Comparison of ENCODE assay signal across 8 cellular contexts in the genomic region with DNA sequence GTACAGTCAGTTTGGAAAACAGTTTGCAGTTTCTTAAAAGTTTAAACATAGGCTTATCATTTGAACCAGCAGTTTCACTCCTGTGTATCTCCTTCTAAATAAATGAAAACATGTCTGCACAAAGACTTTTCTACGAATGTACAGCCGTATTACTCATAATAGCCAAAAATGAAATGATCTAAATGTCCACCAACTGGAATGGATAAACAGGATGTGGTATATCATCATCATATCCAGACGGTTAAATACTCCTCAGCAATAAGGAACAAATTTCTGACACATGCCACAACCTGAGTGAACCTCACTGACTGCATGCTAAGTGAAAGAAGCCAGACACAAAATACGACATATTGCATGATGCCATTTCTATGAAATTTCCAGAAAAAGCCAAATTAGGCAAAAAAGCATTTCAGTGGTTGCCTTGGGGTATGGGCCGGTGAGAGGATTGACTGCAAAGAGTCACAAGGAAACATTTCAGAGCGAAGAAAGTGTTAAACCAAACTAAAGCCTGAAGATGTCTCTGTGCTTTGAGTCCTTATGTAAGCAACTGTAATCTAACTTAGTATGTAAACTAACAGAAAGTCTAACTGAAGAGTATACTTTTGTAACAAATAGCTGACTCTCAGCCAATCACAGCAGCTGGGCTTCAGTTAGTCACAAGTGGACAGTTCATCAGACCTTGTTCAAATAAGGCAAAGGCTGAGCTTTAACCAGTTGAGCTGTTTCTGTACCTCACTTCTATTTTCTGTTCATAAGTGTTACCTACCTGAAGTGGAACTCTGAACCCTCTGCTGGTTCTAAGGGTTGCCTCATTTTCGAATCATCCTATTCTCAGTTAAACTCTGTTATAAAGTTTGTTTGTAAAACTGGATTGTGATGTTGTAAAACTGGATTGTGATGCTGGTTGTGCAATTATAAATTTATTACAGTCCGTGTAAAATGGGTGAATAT.
DNase-seq lines count a peak whose midpoint lies in the region; ATAC-seq and TF ChIP-seq lines count a peak whose summit lies in the region.

No MANE protein-coding gene starts in this region.

- POLR2A ChIA-PET in AG04450 (lab: Yijun Ruan, JAX), result interaction anchor here (0.7 to 1.8 kb wide), 6 partner anchors 18 to 63 kb away, joined by 3 to 15 read pairs (median 5); no protein-coding TSS in a partner anchor

- H3K36me3 Mint-ChIP-seq in T-helper 17 cell (ENCODE audit: low read depth) (peaks cover 5% of the 10 kb centered on the region), memory B cell (no peaks in the 10 kb centered on the region)

- in situ Hi-C loops in GM18951 (cut with MboI; ENCODE audit: low sequenced_read_pairs, unreplicated experiment), result no loop called here

- H3K4me3 ChIP-seq in AG04450 (ENCODE audit: low read depth, low read length), result peak overlapping the region; percentile 8

- no peaks in the 10 kb centered on the region for H3K9me3 Mint-ChIP-seq in memory B cell

- peak overlapping the region; percentile 93 for H3K27ac ChIP-seq in AG04450 (ENCODE audit: low read depth, low read length)

- H3K27me3 Mint-ChIP-seq in T-helper 17 cell (peaks cover 48% of the 10 kb centered on the region), memory B cell (no peaks in the 10 kb centered on the region)

- H3K4me1 Mint-ChIP-seq in T-helper 17 cell (no peaks in the 10 kb centered on the region), memory B cell (peaks cover 62% of the 10 kb centered on the region)

- TF ChIP-seq POLR2A in GM18951 (IDR thresholded peaks at IDR 0.05; ENCODE audit: extremely low read depth, insufficient read depth, insufficient read length), result peak; percentile 45

- CTCF ChIA-PET in AG04450 (lab: Charles Lee), result interaction anchor here (1.0 kb wide), 1 partner anchor 62 kb away, joined by 4 read pairs; no protein-coding TSS in a partner anchor

- ATAC-seq in HG03108 (IDR thresholded peaks at IDR 0.05; ENCODE audit: unreplicated experiment), result peak; percentile 48
- peak; percentile 24 for ATAC-seq in T-helper 17 cell
- ATAC-seq in memory B cell (ENCODE audit: low read depth), result peak; percentile 20

- DNase-seq in AG04450 (ENCODE audit: low read depth, low spot score) (peak; percentile 80), T-helper 17 cell (no peak), memory B cell (ENCODE audit: low spot score in 2 of 2) (peak in 1 of 2 donors; percentile 18), LoVo (ENCODE audit: low spot score) (no peak)
- no peak for DNase-seq in NK-92 treated with Interleukin-12 subunit alpha and Interleukin-12 subunit beta, amount 100 ng/mL, for 24 hours (lab: John Stamatoyannopoulos, UW)
- DNase-seq in stimulated activated CD4-positive, alpha-beta T cell treated with anti-CD3 and anti-CD28 coated beads, Interleukin-4, amount 100 ng/mL, for 24 hours, result no peak

- no peak for TF ChIP-seq CTCF in AG04450 (IDR thresholded peaks at IDR 0.05; ENCODE audit: low read depth, low read length)

- H3K27ac Mint-ChIP-seq in T-helper 17 cell (no peak overlapping the region), memory B cell (peak overlapping the region; percentile 99)

- H3K27me3 ChIP-seq in AG04450 (ENCODE audit: control insufficient read depth, insufficient read depth, low read length), result no peaks in the 10 kb centered on the region

- H3K4me3 Mint-ChIP-seq in T-helper 17 cell (no peak overlapping the region), memory B cell (peak overlapping the region; percentile 70)

- peaks cover 3% of the 10 kb centered on the region; the same call in 1 of the 2 replicates for H3K9me3 ChIP-seq in AG04450 (ENCODE audit: control insufficient read depth, insufficient read depth, low read length)
- no peaks in the 10 kb centered on the region for H3K9me3 ChIP-seq in T-helper 17 cell (ENCODE audit: control insufficient read depth, low read length, poor library complexity, severe bottlenecking)
